ENCODE assay signal across 8 cellular contexts in genomic region chr2:239465017-239466001, GRCh38.
DNase-seq lines count a peak whose midpoint lies in the region; ATAC-seq, FAIRE-seq and TF ChIP-seq lines count a peak whose summit lies in the region.

No MANE protein-coding gene starts in this region.

- peaks cover 0 to 23% (median 0%) of the 10 kb centered on the region in 12 donors for H3K4me1 ChIP-seq in heart left ventricle

- ATAC-seq in heart left ventricle (peak; percentile 62 to 91 (median 90)), HG02938 (IDR thresholded peaks at IDR 0.05; ENCODE audit: unreplicated experiment) (no peak)

- 64 to 72% (median 69%) methylated on average over 27 to 31 of the region's 31 CpGs for WGBS in heart left ventricle, 4 donors

- TF ChIP-seq CTCF in heart left ventricle (IDR thresholded peaks at IDR 0.05), result no peak

- no peaks in the 10 kb centered on the region for H3K9me3 ChIP-seq in heart left ventricle

- intact Hi-C loops in heart left ventricle (cut with DNase I), result no loop called here

- no peaks in the 10 kb centered on the region for H3K27me3 ChIP-seq in heart left ventricle

- H3K36me3 ChIP-seq in heart left ventricle, result no peaks in the 10 kb centered on the region

- FAIRE-seq in RCC 7860 (lab: Jason Lieb, UNC), result peak; percentile 28

- DNase-seq in HK-2 (ENCODE audit: unreplicated experiment) (peak; percentile 29), RCC 7860 (ENCODE audit: low spot score) (peak; percentile 64), heart left ventricle (peak; percentile 60 to 86 (median 79)), NCI-H510A (lab: John Stamatoyannopoulos, UW) (no peak), germinal center (ENCODE audit: low spot score) (no peak)
- DNase-seq in stimulated activated CD4-positive, alpha-beta T cell treated with anti-CD3 and anti-CD28 coated beads, Interleukin-2, amount 100 ng/mL, for 24 hours, result no peak

- peak overlapping the region in 1 of 12 donors; percentile 21 for H3K4me3 ChIP-seq in heart left ventricle
- H3K4me3 ChIP-seq in skin epidermis, result no peak overlapping the region

- no peak for TF ChIP-seq POLR2A in heart left ventricle (IDR thresholded peaks at IDR 0.05)

- H3K27ac ChIP-seq in heart left ventricle, result peak overlapping the region in 2 of 12 donors; percentile 19 to 87
- H3K27ac ChIP-seq in skin epidermis, result peak overlapping the region in 20 of 21 experiments; percentile 42 to 84 (median 67)

Comparison
In these comparisons a context has a peak if more than half of its experiments do, and no peak if none do; other contexts are left out.
1. DNase-seq: peak in HK-2 (single experiment), RCC 7860 (single experiment) and heart left ventricle (5 of 5); none in NCI-H510A (single experiment), stimulated activated CD4-positive, alpha-beta T cell treated with anti-CD3 and anti-CD28 coated beads, Interleukin-2, amount 100 ng/mL, for 24 hours (0 of 2) and germinal center (single experiment).